Comparison of ENCODE assay signal across 1 cellular context in the genomic region with DNA sequence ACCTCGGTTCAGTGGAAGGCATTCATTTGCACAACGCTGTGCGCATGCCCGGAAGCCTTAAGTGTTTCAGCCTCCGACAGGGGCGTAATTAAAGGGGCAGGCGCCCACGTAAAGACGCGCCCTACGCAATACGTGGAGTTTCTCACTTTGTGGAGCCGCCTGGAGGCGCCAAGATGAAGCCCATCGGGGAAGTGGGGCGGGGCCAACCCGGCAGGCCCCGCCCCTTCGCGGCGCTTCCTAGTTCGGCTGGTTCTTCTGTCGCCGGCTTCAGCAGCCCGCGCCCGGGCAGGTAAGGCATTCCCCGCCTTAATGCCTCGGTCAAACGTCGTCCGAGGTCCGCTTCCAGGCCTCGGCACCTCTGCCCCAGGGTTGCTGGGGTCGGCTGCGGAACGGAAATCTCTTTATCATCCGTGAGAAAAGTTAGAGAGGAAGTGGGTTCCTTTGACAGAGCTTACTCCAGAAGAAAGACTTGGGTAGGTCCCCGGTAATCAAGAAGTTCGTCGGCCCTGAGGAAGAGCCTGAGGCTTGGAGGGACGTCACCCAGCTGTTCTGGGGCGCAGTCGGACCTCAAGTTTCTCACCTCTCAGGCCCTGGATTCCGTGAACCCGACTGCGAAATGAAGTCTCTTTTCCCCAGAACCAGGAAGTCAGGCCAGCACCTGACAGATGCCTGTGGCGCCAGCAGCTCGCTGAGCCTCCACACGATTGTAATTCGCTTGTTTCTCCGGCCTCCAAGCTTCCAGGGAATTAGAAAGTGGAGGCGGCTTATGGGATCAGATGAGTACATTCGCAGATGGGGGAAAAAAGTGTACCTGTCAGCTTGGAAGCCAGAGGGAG.
A peak's percentile ranks its signal among the peaks of the same experiment; 100 is the strongest.
TF ChIP-seq lines count a peak whose summit lies in the region.

A gene (plus strand): TSS at position 224 of the 836 bp plus-strand sequence. CDS start 9,161 bp downstream, outside the sequence.
A gene with protein sequence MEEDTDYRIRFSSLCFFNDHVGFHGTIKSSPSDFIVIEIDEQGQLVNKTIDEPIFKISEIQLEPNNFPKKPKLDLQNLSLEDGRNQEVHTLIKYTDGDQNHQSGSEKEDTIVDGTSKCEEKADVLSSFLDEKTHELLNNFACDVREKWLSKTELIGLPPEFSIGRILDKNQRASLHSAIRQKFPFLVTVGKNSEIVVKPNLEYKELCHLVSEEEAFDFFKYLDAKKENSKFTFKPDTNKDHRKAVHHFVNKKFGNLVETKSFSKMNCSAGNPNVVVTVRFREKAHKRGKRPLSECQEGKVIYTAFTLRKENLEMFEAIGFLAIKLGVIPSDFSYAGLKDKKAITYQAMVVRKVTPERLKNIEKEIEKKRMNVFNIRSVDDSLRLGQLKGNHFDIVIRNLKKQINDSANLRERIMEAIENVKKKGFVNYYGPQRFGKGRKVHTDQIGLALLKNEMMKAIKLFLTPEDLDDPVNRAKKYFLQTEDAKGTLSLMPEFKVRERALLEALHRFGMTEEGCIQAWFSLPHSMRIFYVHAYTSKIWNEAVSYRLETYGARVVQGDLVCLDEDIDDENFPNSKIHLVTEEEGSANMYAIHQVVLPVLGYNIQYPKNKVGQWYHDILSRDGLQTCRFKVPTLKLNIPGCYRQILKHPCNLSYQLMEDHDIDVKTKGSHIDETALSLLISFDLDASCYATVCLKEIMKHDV (minus strand): TSS at position 63 of the 836 bp plus-strand sequence. CDS start 3,545 bp downstream, outside the sequence.

TF ChIP-seq in GM12878, 131 proteins besides CTCF, POLR2A, EP300 and RAD21 (continued from another document and continues in another):
- TF ChIP-seq, protein P1, sequence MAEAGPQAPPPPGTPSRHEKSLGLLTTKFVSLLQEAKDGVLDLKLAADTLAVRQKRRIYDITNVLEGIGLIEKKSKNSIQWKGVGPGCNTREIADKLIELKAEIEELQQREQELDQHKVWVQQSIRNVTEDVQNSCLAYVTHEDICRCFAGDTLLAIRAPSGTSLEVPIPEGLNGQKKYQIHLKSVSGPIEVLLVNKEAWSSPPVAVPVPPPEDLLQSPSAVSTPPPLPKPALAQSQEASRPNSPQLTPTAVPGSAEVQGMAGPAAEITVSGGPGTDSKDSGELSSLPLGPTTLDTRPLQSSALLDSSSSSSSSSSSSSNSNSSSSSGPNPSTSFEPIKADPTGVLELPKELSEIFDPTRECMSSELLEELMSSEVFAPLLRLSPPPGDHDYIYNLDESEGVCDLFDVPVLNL (IDR thresholded peaks at IDR 0.05; ENCODE audit: low read depth, low read length), result peak; percentile 53; the same call in 1 of the 2 replicates
- no peak for TF ChIP-seq ESRRA (IDR thresholded peaks at IDR 0.05; ENCODE audit: low read length)
- no peak for TF ChIP-seq CBX5 (IDR thresholded peaks at IDR 0.05; ENCODE audit: low read depth)
- TF ChIP-seq FOXK2 (IDR thresholded peaks at IDR 0.05), result no peak
- peak; percentile 65; the same call in 1 of the 2 replicates for TF ChIP-seq IKZF1 (conservative IDR thresholded peaks at IDR 0.05)
- TF ChIP-seq, protein P2, sequence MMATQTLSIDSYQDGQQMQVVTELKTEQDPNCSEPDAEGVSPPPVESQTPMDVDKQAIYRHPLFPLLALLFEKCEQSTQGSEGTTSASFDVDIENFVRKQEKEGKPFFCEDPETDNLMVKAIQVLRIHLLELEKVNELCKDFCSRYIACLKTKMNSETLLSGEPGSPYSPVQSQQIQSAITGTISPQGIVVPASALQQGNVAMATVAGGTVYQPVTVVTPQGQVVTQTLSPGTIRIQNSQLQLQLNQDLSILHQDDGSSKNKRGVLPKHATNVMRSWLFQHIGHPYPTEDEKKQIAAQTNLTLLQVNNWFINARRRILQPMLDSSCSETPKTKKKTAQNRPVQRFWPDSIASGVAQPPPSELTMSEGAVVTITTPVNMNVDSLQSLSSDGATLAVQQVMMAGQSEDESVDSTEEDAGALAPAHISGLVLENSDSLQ (IDR thresholded peaks at IDR 0.05), result 0 out of 2 replicates have a peak, but pooled peaks have one; percentile 38
- TF ChIP-seq, protein P3, sequence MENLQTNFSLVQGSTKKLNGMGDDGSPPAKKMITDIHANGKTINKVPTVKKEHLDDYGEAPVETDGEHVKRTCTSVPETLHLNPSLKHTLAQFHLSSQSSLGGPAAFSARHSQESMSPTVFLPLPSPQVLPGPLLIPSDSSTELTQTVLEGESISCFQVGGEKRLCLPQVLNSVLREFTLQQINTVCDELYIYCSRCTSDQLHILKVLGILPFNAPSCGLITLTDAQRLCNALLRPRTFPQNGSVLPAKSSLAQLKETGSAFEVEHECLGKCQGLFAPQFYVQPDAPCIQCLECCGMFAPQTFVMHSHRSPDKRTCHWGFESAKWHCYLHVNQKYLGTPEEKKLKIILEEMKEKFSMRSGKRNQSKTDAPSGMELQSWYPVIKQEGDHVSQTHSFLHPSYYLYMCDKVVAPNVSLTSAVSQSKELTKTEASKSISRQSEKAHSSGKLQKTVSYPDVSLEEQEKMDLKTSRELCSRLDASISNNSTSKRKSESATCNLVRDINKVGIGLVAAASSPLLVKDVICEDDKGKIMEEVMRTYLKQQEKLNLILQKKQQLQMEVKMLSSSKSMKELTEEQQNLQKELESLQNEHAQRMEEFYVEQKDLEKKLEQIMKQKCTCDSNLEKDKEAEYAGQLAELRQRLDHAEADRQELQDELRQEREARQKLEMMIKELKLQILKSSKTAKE (IDR thresholded peaks at IDR 0.05; ENCODE audit: low read depth, poor library complexity, severe bottlenecking), result no peak
- TF ChIP-seq TARDBP (IDR thresholded peaks at IDR 0.05; ENCODE audit: borderline replicate concordance), result no peak
- TF ChIP-seq RB1 (IDR thresholded peaks at IDR 0.05; ENCODE audit: borderline replicate concordance), result peak; percentile 76; the same call in 1 of the 2 replicates
- TF ChIP-seq, protein P4, sequence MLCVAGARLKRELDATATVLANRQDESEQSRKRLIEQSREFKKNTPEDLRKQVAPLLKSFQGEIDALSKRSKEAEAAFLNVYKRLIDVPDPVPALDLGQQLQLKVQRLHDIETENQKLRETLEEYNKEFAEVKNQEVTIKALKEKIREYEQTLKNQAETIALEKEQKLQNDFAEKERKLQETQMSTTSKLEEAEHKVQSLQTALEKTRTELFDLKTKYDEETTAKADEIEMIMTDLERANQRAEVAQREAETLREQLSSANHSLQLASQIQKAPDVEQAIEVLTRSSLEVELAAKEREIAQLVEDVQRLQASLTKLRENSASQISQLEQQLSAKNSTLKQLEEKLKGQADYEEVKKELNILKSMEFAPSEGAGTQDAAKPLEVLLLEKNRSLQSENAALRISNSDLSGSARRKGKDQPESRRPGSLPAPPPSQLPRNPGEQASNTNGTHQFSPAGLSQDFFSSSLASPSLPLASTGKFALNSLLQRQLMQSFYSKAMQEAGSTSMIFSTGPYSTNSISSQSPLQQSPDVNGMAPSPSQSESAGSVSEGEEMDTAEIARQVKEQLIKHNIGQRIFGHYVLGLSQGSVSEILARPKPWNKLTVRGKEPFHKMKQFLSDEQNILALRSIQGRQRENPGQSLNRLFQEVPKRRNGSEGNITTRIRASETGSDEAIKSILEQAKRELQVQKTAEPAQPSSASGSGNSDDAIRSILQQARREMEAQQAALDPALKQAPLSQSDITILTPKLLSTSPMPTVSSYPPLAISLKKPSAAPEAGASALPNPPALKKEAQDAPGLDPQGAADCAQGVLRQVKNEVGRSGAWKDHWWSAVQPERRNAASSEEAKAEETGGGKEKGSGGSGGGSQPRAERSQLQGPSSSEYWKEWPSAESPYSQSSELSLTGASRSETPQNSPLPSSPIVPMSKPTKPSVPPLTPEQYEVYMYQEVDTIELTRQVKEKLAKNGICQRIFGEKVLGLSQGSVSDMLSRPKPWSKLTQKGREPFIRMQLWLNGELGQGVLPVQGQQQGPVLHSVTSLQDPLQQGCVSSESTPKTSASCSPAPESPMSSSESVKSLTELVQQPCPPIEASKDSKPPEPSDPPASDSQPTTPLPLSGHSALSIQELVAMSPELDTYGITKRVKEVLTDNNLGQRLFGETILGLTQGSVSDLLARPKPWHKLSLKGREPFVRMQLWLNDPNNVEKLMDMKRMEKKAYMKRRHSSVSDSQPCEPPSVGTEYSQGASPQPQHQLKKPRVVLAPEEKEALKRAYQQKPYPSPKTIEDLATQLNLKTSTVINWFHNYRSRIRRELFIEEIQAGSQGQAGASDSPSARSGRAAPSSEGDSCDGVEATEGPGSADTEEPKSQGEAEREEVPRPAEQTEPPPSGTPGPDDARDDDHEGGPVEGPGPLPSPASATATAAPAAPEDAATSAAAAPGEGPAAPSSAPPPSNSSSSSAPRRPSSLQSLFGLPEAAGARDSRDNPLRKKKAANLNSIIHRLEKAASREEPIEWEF (IDR thresholded peaks at IDR 0.05; ENCODE audit: insufficient replicate concordance, low read depth, low read length), result no peak
- TF ChIP-seq GABPA (IDR thresholded peaks at IDR 0.05; ENCODE audit: low read depth), result no peak
- TF ChIP-seq, protein P5, sequence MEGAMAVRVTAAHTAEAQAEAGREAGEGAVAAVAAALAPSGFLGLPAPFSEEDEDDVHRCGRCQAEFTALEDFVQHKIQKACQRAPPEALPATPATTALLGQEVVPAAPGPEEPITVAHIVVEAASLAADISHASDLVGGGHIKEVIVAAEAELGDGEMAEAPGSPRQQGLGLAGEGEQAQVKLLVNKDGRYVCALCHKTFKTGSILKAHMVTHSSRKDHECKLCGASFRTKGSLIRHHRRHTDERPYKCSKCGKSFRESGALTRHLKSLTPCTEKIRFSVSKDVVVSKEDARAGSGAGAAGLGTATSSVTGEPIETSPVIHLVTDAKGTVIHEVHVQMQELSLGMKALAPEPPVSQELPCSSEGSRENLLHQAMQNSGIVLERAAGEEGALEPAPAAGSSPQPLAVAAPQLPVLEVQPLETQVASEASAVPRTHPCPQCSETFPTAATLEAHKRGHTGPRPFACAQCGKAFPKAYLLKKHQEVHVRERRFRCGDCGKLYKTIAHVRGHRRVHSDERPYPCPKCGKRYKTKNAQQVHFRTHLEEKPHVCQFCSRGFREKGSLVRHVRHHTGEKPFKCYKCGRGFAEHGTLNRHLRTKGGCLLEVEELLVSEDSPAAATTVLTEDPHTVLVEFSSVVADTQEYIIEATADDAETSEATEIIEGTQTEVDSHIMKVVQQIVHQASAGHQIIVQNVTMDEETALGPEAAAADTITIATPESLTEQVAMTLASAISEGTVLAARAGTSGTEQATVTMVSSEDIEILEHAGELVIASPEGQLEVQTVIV (IDR thresholded peaks at IDR 0.05; ENCODE audit: borderline replicate concordance, partially characterized antibody), result peak; percentile 9
- TF ChIP-seq, protein P6, sequence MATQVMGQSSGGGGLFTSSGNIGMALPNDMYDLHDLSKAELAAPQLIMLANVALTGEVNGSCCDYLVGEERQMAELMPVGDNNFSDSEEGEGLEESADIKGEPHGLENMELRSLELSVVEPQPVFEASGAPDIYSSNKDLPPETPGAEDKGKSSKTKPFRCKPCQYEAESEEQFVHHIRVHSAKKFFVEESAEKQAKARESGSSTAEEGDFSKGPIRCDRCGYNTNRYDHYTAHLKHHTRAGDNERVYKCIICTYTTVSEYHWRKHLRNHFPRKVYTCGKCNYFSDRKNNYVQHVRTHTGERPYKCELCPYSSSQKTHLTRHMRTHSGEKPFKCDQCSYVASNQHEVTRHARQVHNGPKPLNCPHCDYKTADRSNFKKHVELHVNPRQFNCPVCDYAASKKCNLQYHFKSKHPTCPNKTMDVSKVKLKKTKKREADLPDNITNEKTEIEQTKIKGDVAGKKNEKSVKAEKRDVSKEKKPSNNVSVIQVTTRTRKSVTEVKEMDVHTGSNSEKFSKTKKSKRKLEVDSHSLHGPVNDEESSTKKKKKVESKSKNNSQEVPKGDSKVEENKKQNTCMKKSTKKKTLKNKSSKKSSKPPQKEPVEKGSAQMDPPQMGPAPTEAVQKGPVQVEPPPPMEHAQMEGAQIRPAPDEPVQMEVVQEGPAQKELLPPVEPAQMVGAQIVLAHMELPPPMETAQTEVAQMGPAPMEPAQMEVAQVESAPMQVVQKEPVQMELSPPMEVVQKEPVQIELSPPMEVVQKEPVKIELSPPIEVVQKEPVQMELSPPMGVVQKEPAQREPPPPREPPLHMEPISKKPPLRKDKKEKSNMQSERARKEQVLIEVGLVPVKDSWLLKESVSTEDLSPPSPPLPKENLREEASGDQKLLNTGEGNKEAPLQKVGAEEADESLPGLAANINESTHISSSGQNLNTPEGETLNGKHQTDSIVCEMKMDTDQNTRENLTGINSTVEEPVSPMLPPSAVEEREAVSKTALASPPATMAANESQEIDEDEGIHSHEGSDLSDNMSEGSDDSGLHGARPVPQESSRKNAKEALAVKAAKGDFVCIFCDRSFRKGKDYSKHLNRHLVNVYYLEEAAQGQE (IDR thresholded peaks at IDR 0.05; ENCODE audit: low read depth, low read length), result no peak
- TF ChIP-seq, protein P7, sequence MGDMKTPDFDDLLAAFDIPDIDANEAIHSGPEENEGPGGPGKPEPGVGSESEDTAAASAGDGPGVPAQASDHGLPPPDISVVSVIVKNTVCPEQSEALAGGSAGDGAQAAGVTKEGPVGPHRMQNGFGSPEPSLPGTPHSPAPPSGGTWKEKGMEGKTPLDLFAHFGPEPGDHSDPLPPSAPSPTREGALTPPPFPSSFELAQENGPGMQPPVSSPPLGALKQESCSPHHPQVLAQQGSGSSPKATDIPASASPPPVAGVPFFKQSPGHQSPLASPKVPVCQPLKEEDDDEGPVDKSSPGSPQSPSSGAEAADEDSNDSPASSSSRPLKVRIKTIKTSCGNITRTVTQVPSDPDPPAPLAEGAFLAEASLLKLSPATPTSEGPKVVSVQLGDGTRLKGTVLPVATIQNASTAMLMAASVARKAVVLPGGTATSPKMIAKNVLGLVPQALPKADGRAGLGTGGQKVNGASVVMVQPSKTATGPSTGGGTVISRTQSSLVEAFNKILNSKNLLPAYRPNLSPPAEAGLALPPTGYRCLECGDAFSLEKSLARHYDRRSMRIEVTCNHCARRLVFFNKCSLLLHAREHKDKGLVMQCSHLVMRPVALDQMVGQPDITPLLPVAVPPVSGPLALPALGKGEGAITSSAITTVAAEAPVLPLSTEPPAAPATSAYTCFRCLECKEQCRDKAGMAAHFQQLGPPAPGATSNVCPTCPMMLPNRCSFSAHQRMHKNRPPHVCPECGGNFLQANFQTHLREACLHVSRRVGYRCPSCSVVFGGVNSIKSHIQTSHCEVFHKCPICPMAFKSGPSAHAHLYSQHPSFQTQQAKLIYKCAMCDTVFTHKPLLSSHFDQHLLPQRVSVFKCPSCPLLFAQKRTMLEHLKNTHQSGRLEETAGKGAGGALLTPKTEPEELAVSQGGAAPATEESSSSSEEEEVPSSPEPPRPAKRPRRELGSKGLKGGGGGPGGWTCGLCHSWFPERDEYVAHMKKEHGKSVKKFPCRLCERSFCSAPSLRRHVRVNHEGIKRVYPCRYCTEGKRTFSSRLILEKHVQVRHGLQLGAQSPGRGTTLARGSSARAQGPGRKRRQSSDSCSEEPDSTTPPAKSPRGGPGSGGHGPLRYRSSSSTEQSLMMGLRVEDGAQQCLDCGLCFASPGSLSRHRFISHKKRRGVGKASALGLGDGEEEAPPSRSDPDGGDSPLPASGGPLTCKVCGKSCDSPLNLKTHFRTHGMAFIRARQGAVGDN (IDR thresholded peaks at IDR 0.05), result peak; percentile 13
